ENCODE assay signal across 10 cellular contexts in genomic region chr1:18921506-18922251, GRCh38. TPM values are rescaled to one million over a fixed set of nuclear protein-coding genes. Genes with fewer than 3 reads are reported as not detected.
DNase-seq lines count a peak whose midpoint lies in the region; ATAC-seq and TF ChIP-seq lines count a peak whose summit lies in the region.
"Had no signal": no experiment of that assay in that cellular context is flagged by ENCODE, and none has a peak within 500 bp of the region (broad histone marks: within the 10 kb centered on the region; RNA-seq: fewer than 3 reads in every experiment).

No MANE protein-coding gene starts in this region.

- in situ Hi-C loops in brain microvascular endothelial cell (cut with HindIII; ENCODE audit: low pct_ligation_motif_present, low sequenced_read_pairs) = no loop called here

- peaks cover 35% of the 10 kb centered on the region for H3K4me1 Mint-ChIP-seq in stimulated activated memory B cell treated with anti-CD40 and anti-IgM and Interleukin-4, amounts not matched to agents 10 μg/mL and 1 μg/mL and 100 μg/mL, for 72 hours

- no peak for ATAC-seq in stimulated activated memory B cell treated with anti-CD40 and anti-IgM and Interleukin-4, amounts not matched to agents 10 μg/mL and 1 μg/mL and 100 μg/mL, for 72 hours
- ATAC-seq in HG02840 (IDR thresholded peaks at IDR 0.05; ENCODE audit: low FRiP score, unreplicated experiment) = no peak

- H3K9ac ChIP-seq in liver (ENCODE audit: low read depth in 1 of 2, low read length in 2 of 2) = peak overlapping the region in 1 of 2 donors; percentile 10

- H3K9me3 Mint-ChIP-seq in stimulated activated memory B cell treated with anti-CD40 and anti-IgM and Interleukin-4, amounts not matched to agents 10 μg/mL and 1 μg/mL and 100 μg/mL, for 72 hours = peaks cover 5% of the 10 kb centered on the region

- TF ChIP-seq CTCF in LNCAP (IDR thresholded peaks at IDR 0.05) = peak; percentile 15; the same call in 1 of the 2 replicates
- peak; percentile 17 for TF ChIP-seq CTCF in brain microvascular endothelial cell (IDR thresholded peaks at IDR 0.05; ENCODE audit: low read depth, low read length, missing control alignments)
- TF ChIP-seq CTCF in liver (IDR thresholded peaks at IDR 0.05; ENCODE audit: low read depth, low read length, missing input control) = peak; percentile 5

- no peak for DNase-seq in brain microvascular endothelial cell
- DNase-seq in superior temporal gyrus (ENCODE audit: extremely low spot score) = peak; percentile 61
- DNase-seq in activated CD4-positive, CD25-positive, alpha-beta regulatory T cell (lab: John Stamatoyannopoulos, UW) = no peak
- no peak for DNase-seq in NCI-H2227 treated with DMSO at 0.1 percent for 48 hours (lab: John Stamatoyannopoulos, UW)
- DNase-seq: activated naive CD4-positive, alpha-beta T cell treated with anti-CD3 and anti-CD28 coated beads for 36 hours; NCI-H2081 had no signal

- 79% methylated on average over 17 of the region's 17 CpGs for WGBS in liver

- H3K4me3 ChIP-seq in brain microvascular endothelial cell (ENCODE audit: low read depth, low read length) (no peak overlapping the region), liver (ENCODE audit: low read depth in 1 of 3, low read length in 3 of 3) (no peak overlapping the region)

- H3K27me3 Mint-ChIP-seq in stimulated activated memory B cell treated with anti-CD40 and anti-IgM and Interleukin-4, amounts not matched to agents 10 μg/mL and 1 μg/mL and 100 μg/mL, for 72 hours = no peaks in the 10 kb centered on the region

- H3K4me1 ChIP-seq in liver (ENCODE audit: control insufficient read depth in 4 of 4, insufficient read depth in 4 of 4, low read length in 3 of 4) = peaks cover 9 to 22% (median 15%) of the 10 kb centered on the region in 4 donors

- H3K36me3 Mint-ChIP-seq in stimulated activated memory B cell treated with anti-CD40 and anti-IgM and Interleukin-4, amounts not matched to agents 10 μg/mL and 1 μg/mL and 100 μg/mL, for 72 hours = peaks cover 21% of the 10 kb centered on the region

- H3K27me3 ChIP-seq in brain microvascular endothelial cell (replicated peaks) (no peaks in the 10 kb centered on the region), liver (ENCODE audit: control insufficient read depth in 4 of 4, insufficient read depth in 4 of 4, low read length in 3 of 4) (no peaks in the 10 kb centered on the region)

- TF ChIP-seq RAD21 in liver (IDR thresholded peaks at IDR 0.05) = peak; percentile 48 to 56

- no peak overlapping the region for H3K4me3 Mint-ChIP-seq in stimulated activated memory B cell treated with anti-CD40 and anti-IgM and Interleukin-4, amounts not matched to agents 10 μg/mL and 1 μg/mL and 100 μg/mL, for 72 hours
- H3K4me3 Mint-ChIP-seq: activated naive CD4-positive, alpha-beta T cell treated with anti-CD3 and anti-CD28 coated beads for 36 hours had no signal

- no peak overlapping the region for H3K27ac Mint-ChIP-seq in stimulated activated memory B cell treated with anti-CD40 and anti-IgM and Interleukin-4, amounts not matched to agents 10 μg/mL and 1 μg/mL and 100 μg/mL, for 72 hours
- H3K27ac Mint-ChIP-seq: activated naive CD4-positive, alpha-beta T cell treated with anti-CD3 and anti-CD28 coated beads for 36 hours had no signal

- no peaks in the 10 kb centered on the region for H3K9me3 ChIP-seq in liver (ENCODE audit: control insufficient read depth in 4 of 4, low read length in 3 of 4)

- H3K27ac ChIP-seq in brain microvascular endothelial cell (peak overlapping the region; percentile 43), liver (ENCODE audit: low read depth in 1 of 2, low read length in 2 of 2) (peak overlapping the region; percentile 68 to 78)

- H3K36me3 ChIP-seq in brain microvascular endothelial cell (replicated peaks) (no peaks in the 10 kb centered on the region), liver (ENCODE audit: control insufficient read depth in 4 of 4, insufficient read depth in 3 of 4, low read depth in 1 of 4, low read length in 3 of 4) (peaks cover 0 to 12% (median 4%) of the 10 kb centered on the region in 4 donors)

TF ChIP-seq in liver, 16 proteins besides CTCF, POLR2A, EP300 and RAD21:
- no peak for TF ChIP-seq NR2F2 (IDR thresholded peaks at IDR 0.05)
- TF ChIP-seq JUND (IDR thresholded peaks at IDR 0.05) = no peak
- TF ChIP-seq MAX (IDR thresholded peaks at IDR 0.05) = no peak
- TF ChIP-seq, protein P1, sequence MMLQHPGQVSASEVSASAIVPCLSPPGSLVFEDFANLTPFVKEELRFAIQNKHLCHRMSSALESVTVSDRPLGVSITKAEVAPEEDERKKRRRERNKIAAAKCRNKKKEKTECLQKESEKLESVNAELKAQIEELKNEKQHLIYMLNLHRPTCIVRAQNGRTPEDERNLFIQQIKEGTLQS (IDR thresholded peaks at IDR 0.05) = no peak

RNA-seq across cellular contexts. Expression of gene ALDH4A1, which starts 19.3 kb away (rescaled TPM):
- 100 to 1,000 TPM; 162 to 287 TPM for total RNA-seq in liver
- polyA plus RNA-seq in liver = 100 to 1,000 TPM; 201 to 424 TPM

RNA-seq across cellular contexts. Expression of gene IFFO2, which starts 34.8 kb away (rescaled TPM):
- total RNA-seq in liver = 1 to 10 TPM; 2.6 to 7.4 TPM
- 1 to 10 TPM in 1 of 2 donors, under 1 TPM in 1; 0.88 to 3.4 TPM for polyA plus RNA-seq in liver
